In genomic region chr11:104917259-104918112, GRCh38 we compare ENCODE assay signal across 8 cellular contexts. TPM values are rescaled to one million over a fixed set of nuclear protein-coding genes. Genes with fewer than 3 reads are reported as not detected.
DNase-seq lines count a peak whose midpoint lies in the region; ATAC-seq and TF ChIP-seq lines count a peak whose summit lies in the region.
"Had no signal": no experiment of that assay in that cellular context is flagged by ENCODE, and none has a peak within 500 bp of the region (broad histone marks: within the 10 kb centered on the region; RNA-seq: fewer than 3 reads in every experiment).

No MANE protein-coding gene starts in this region.

- TF ChIP-seq POLR2A in esophagus muscularis mucosa (IDR thresholded peaks at IDR 0.05; ENCODE audit: low read depth) = no peak

- H3K36me3 Mint-ChIP-seq in stimulated activated memory B cell treated with anti-CD40 and anti-IgM and Interleukin-4, amounts not matched to agents 10 μg/mL and 1 μg/mL and 100 μg/mL, for 72 hours = no peaks in the 10 kb centered on the region

- no peaks in the 10 kb centered on the region for H3K9me3 Mint-ChIP-seq in stimulated activated memory B cell treated with anti-CD40 and anti-IgM and Interleukin-4, amounts not matched to agents 10 μg/mL and 1 μg/mL and 100 μg/mL, for 72 hours

- no peak overlapping the region for H3K4me3 ChIP-seq in KMS-11 (IDR thresholded peaks at IDR 0.05; ENCODE audit: insufficient read depth, low read depth, low read length)
- peak overlapping the region; percentile 44 to 62 (median 54) for H3K4me3 ChIP-seq in esophagus muscularis mucosa

- H3K4me1 ChIP-seq in KMS-11 (ENCODE audit: low read depth, poor library complexity, severe bottlenecking) = no peaks in the 10 kb centered on the region
- peaks cover 6 to 29% (median 19%) of the 10 kb centered on the region in 4 donors for H3K4me1 ChIP-seq in esophagus muscularis mucosa

- H3K27ac ChIP-seq in KMS-11 = no peak overlapping the region
- H3K27ac ChIP-seq in esophagus muscularis mucosa (replicated peaks in 1 of 4) = peak overlapping the region; percentile 73 to 75 (median 74)
- H3K27ac ChIP-seq: neutrophil had no signal

- peaks cover 51% of the 10 kb centered on the region for H3K4me1 Mint-ChIP-seq in stimulated activated memory B cell treated with anti-CD40 and anti-IgM and Interleukin-4, amounts not matched to agents 10 μg/mL and 1 μg/mL and 100 μg/mL, for 72 hours

- ATAC-seq in GM19043 (IDR thresholded peaks at IDR 0.05; ENCODE audit: low read depth, unreplicated experiment) = peak; percentile 32
- ATAC-seq in stimulated activated memory B cell treated with anti-CD40 and anti-IgM and Interleukin-4, amounts not matched to agents 10 μg/mL and 1 μg/mL and 100 μg/mL, for 72 hours = peak; percentile 24
- ATAC-seq in HG03139 (IDR thresholded peaks at IDR 0.05; ENCODE audit: unreplicated experiment) = no peak

- CTCF ChIA-PET in HEK293T (lab: Yijun Ruan, JAX) = no interaction called here

- H3K79me2 ChIP-seq in KMS-11 (ENCODE audit: insufficient read depth, low read depth) = no peaks in the 10 kb centered on the region

- POLR2A ChIA-PET in HEK293T (lab: Yijun Ruan, JAX) = no interaction called here

- DNase-seq in esophagus muscularis mucosa (ENCODE audit: extremely low spot score) (no peak), HEK293T (ENCODE audit: extremely low spot score) (no peak)
- DNase-seq in activated effector memory CD4-positive, alpha-beta T cell treated with Interleukin-2 at 50 U/mL for 16 hours = no peak

- H3K4me2 ChIP-seq in KMS-11 = peak overlapping the region; percentile 39

- no peaks in the 10 kb centered on the region for H4K20me1 ChIP-seq in KMS-11 (ENCODE audit: insufficient read depth)

- H3K27me3 ChIP-seq in KMS-11 (ENCODE audit: insufficient read depth, low read depth) (no peaks in the 10 kb centered on the region), esophagus muscularis mucosa (no peaks in the 10 kb centered on the region)
- H3K27me3 ChIP-seq: neutrophil had no signal

- intact Hi-C loops in esophagus muscularis mucosa (cut with DNase I) = no loop called here

- H3K27ac Mint-ChIP-seq in stimulated activated memory B cell treated with anti-CD40 and anti-IgM and Interleukin-4, amounts not matched to agents 10 μg/mL and 1 μg/mL and 100 μg/mL, for 72 hours = peak overlapping the region; percentile 93

- no peaks in the 10 kb centered on the region for H3K27me3 Mint-ChIP-seq in stimulated activated memory B cell treated with anti-CD40 and anti-IgM and Interleukin-4, amounts not matched to agents 10 μg/mL and 1 μg/mL and 100 μg/mL, for 72 hours

- no peak for TF ChIP-seq EP300 in esophagus muscularis mucosa (IDR thresholded peaks at IDR 0.05)

- H3K36me3 ChIP-seq in KMS-11 (ENCODE audit: insufficient read depth) (no peaks in the 10 kb centered on the region), esophagus muscularis mucosa (no peaks in the 10 kb centered on the region)
- H3K36me3 ChIP-seq: neutrophil had no signal

- no peak overlapping the region for H3K9ac ChIP-seq in KMS-11

- TF ChIP-seq CTCF in KMS-11 (conservative IDR thresholded peaks at IDR 0.05; ENCODE audit: low read depth, low read length) (no peak), esophagus muscularis mucosa (IDR thresholded peaks at IDR 0.05) (no peak)

- peak overlapping the region; percentile 57 for H2AFZ ChIP-seq in KMS-11 (ENCODE audit: low read depth)

- 18% methylated on average over 4 of the region's 4 CpGs for WGBS in esophagus muscularis mucosa

- peak overlapping the region; percentile 88 for H3K4me3 Mint-ChIP-seq in stimulated activated memory B cell treated with anti-CD40 and anti-IgM and Interleukin-4, amounts not matched to agents 10 μg/mL and 1 μg/mL and 100 μg/mL, for 72 hours

- no peaks in the 10 kb centered on the region for H3K9me3 ChIP-seq in esophagus muscularis mucosa
- H3K9me3 ChIP-seq: neutrophil had no signal

TF ChIP-seq in HEK293T, 16 proteins besides CTCF, POLR2A, EP300 and RAD21:
- TF ChIP-seq ARNT (IDR thresholded peaks at IDR 0.05) = no peak
- TF ChIP-seq FOXK2 (IDR thresholded peaks at IDR 0.05) = no peak
- TF ChIP-seq ELF4 (IDR thresholded peaks at IDR 0.05) = no peak
- no peak for TF ChIP-seq CTBP1 (IDR thresholded peaks at IDR 0.05; ENCODE audit: borderline replicate concordance)
- TF ChIP-seq, protein P1, sequence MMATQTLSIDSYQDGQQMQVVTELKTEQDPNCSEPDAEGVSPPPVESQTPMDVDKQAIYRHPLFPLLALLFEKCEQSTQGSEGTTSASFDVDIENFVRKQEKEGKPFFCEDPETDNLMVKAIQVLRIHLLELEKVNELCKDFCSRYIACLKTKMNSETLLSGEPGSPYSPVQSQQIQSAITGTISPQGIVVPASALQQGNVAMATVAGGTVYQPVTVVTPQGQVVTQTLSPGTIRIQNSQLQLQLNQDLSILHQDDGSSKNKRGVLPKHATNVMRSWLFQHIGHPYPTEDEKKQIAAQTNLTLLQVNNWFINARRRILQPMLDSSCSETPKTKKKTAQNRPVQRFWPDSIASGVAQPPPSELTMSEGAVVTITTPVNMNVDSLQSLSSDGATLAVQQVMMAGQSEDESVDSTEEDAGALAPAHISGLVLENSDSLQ (IDR thresholded peaks at IDR 0.05) = no peak
- no peak for TF ChIP-seq L3MBTL2 (conservative IDR thresholded peaks at IDR 0.05)
- no peak for TF ChIP-seq FOXM1 (IDR thresholded peaks at IDR 0.05; ENCODE audit: borderline replicate concordance)
- TF ChIP-seq SP1 (IDR thresholded peaks at IDR 0.05) = no peak
- TF ChIP-seq SUZ12 (IDR thresholded peaks at IDR 0.05) = no peak
- no peak for TF ChIP-seq ZNF384 (IDR thresholded peaks at IDR 0.05)
- TF ChIP-seq LEF1 (IDR thresholded peaks at IDR 0.05; ENCODE audit: borderline replicate concordance) = no peak
- no peak for TF ChIP-seq FOXA1 (IDR thresholded peaks at IDR 0.05)
- TF ChIP-seq BHLHE40 (IDR thresholded peaks at IDR 0.05; ENCODE audit: borderline replicate concordance) = no peak
- TF ChIP-seq TARDBP (IDR thresholded peaks at IDR 0.05) = no peak
- no peak for TF ChIP-seq HDGF (IDR thresholded peaks at IDR 0.05; ENCODE audit: borderline replicate concordance)

RNA-seq across cellular contexts. Expression of gene CASP12, which starts 19.2 kb away (rescaled TPM):
- 1 to 10 TPM in 3 of 4 donors, under 1 TPM in 1; 0.69 to 2.6 (median 1.4) TPM for total RNA-seq in esophagus muscularis mucosa

RNA-seq across cellular contexts. Expression of gene CASP4, which starts 50.9 kb away (rescaled TPM):
- total RNA-seq in esophagus muscularis mucosa = 100 to 1,000 TPM in 1 of 4 donors, 10 to 100 TPM in 3; 21.3 to 107 (median 23.2) TPM
